Comparison of ENCODE assay signal across 25 cellular contexts in genomic region chr12:1580526-1580925, GRCh38. TPM values are rescaled to one million over a fixed set of nuclear protein-coding genes. Genes with fewer than 3 reads are reported as not detected.
"Had no signal": no experiment of that assay in that cellular context is flagged by ENCODE, and none has a peak within 500 bp of the region (broad histone marks: within the 10 kb centered on the region; RNA-seq: fewer than 3 reads in every experiment).

No MANE protein-coding gene starts in this region.

- H3K27ac ChIP-seq: adrenal gland, ascending aorta, colonic mucosa, epithelial cell of prostate, gastroesophageal sphincter, heart left ventricle, testis, uterus had no signal

- ATAC-seq: activated CD4-positive, alpha-beta T cell treated with anti-CD3 and anti-CD28 coated beads for 36 hours; activated T-cell treated with anti-CD3 and anti-CD28 coated beads, Interleukin-2, amount 50 U/mL, for 4 hours; gastroesophageal sphincter; left colon; mucosa of descending colon; sciatic nerve; stimulated activated effector memory CD8-positive, alpha-beta T cell treated with anti-CD3 and anti-CD28 coated beads, Interleukin-12 subunit alpha, Interleukin-12 subunit beta, amount 100 ng/mL, for 72 hours had no signal

- H3K36me3 ChIP-seq: adrenal gland, ascending aorta, colonic mucosa, gastroesophageal sphincter, uterus had no signal

- H3K9me3 ChIP-seq: adrenal gland, ascending aorta, colonic mucosa, gastroesophageal sphincter, heart left ventricle, mucosa of descending colon, testis, uterus had no signal

- H3K4me3 ChIP-seq: adrenal gland, ascending aorta, colonic mucosa, dorsolateral prefrontal cortex, gastroesophageal sphincter, heart left ventricle, mucosa of descending colon, testis, uterus had no signal

- H3K27me3 ChIP-seq: adrenal gland, ascending aorta, colonic mucosa, dorsolateral prefrontal cortex, gastroesophageal sphincter, heart left ventricle, testis, uterus had no signal

- DNase-seq: activated B cell treated with CpG ODN at 0.5 μM for 24 hours; activated CD4-positive, alpha-beta T cell treated with anti-CD3 and anti-CD28 coated beads for 36 hours; activated CD4-positive, alpha-beta T cell treated with anti-CD3 and anti-CD28 coated beads, Interleukin-2, amount 50 U/mL, for 4 hours; activated CD8-positive, alpha-beta memory T cell treated with anti-CD3 and anti-CD28 coated beads for 24 hours; activated CD8-positive, alpha-beta memory T cell treated with anti-CD3 and anti-CD28 coated beads, Interleukin-2, amount 50 U/mL, for 4 hours; activated naive CD4-positive, alpha-beta T cell; activated T-cell treated with anti-CD3 and anti-CD28 coated beads, Interleukin-2, amount 50 U/mL, for 4 hours; adrenal gland; colonic mucosa; dorsolateral prefrontal cortex; heart left ventricle; left colon; mucosa of descending colon; nephron progenitor cell; posterior cingulate gyrus; small intestine; stimulated activated CD4-positive, alpha-beta T cell treated with anti-CD3 and anti-CD28 coated beads, Interleukin-2, amount 100 ng/mL, for 24 hours; T-helper 9 cell; testis; uterus had no signal

RNA-seq across cellular contexts. Expression of gene WNT5B, which starts 48.5 kb away (rescaled TPM):
- total RNA-seq: activated CD4-positive, alpha-beta T cell treated with anti-CD3 and anti-CD28 coated beads for 36 hours had no signal
